ENCODE assay signal across 12 cellular contexts in the genomic region with DNA sequence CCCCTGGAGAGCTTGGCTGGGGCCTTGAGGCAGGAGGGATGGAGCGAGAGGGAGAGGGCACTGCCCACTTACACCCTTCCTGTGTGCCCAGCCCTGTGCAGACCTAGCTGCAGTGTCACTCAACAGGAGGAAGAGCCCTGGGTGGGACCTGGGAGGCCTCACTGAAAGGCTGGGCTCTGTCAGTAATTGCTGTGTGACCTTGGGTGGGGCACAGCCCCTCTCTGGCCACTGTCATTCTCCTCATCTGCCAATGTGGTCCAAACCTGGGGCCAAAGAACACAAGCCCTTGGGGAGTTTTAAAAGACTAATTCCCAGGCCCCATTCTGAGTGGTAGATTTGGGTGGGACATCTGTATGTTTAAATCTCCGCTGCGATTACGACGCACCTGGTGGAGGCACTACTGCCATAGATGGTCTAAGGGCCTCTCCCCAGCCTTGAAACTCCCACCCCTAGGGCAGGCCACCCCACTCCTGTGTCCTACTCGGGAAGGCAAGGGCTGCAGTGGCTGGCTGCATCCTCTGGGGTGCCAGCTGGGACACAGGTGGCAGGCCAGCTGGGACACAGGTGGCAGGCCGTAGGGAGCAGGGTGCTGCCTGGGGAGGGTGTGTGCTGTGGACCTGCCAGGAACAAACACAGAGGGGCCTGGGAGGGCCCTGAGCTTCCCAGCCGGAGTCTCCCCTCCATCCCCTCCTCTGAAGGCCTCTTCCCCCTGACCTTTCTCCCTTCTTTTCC. TPM values are rescaled to one million over a fixed set of nuclear protein-coding genes. Genes with fewer than 3 reads are reported as not detected.
DNase-seq lines count a peak whose midpoint lies in the region; ATAC-seq and TF ChIP-seq lines count a peak whose summit lies in the region.
"Had no signal": no experiment of that assay in that cellular context is flagged by ENCODE, and none has a peak within 500 bp of the region (broad histone marks: within the 10 kb centered on the region; RNA-seq: fewer than 3 reads in every experiment).

No MANE protein-coding gene starts in this region.

- ATAC-seq in stimulated activated naive CD8-positive, alpha-beta T cell treated with anti-CD3 and anti-CD28 coated beads, Interleukin-15, amount 100 ng/mL, for 72 hours = peak; percentile 12
- no peak for ATAC-seq in stimulated activated naive CD8-positive, alpha-beta T cell treated with anti-CD3 and anti-CD28 coated beads, Interleukin-15, Interleukin-2, amounts not matched to agents 100 U/mL and 50 U/mL, for 24 hours
- peak; percentile 13 for ATAC-seq in aorta (ENCODE audit: low FRiP score)

- no peaks in the 10 kb centered on the region for H3K27me3 Mint-ChIP-seq in stimulated activated naive CD8-positive, alpha-beta T cell treated with anti-CD3 and anti-CD28 coated beads, Interleukin-15, amount 100 ng/mL, for 72 hours

- H3K27ac Mint-ChIP-seq in stimulated activated naive CD8-positive, alpha-beta T cell treated with anti-CD3 and anti-CD28 coated beads, Interleukin-15, amount 100 ng/mL, for 72 hours = peak overlapping the region in 1 of 2 donors; percentile 73

- H3K4me1 ChIP-seq in aorta (ENCODE audit: control insufficient read depth in 1 of 2, insufficient read depth in 2 of 2, low read length in 2 of 2) = no peaks in the 10 kb centered on the region

- H3K4me1 Mint-ChIP-seq in stimulated activated naive CD8-positive, alpha-beta T cell treated with anti-CD3 and anti-CD28 coated beads, Interleukin-15, amount 100 ng/mL, for 72 hours = peaks cover 14% of the 10 kb centered on the region

- no peaks in the 10 kb centered on the region for H3K36me3 ChIP-seq in WERI-Rb-1
- no peaks in the 10 kb centered on the region for H3K36me3 ChIP-seq in aorta (ENCODE audit: control insufficient read depth in 1 of 2, insufficient read depth in 2 of 2, low read length in 1 of 2)

- H3K9me3 ChIP-seq in WERI-Rb-1 (ENCODE audit: severe bottlenecking) = no peaks in the 10 kb centered on the region
- no peaks in the 10 kb centered on the region for H3K9me3 ChIP-seq in aorta (ENCODE audit: control insufficient read depth, low read length)

- no peaks in the 10 kb centered on the region for H3K27me3 ChIP-seq in WERI-Rb-1 (ENCODE audit: insufficient read depth, low read depth, severe bottlenecking)
- H3K27me3 ChIP-seq in layer of hippocampus (ENCODE audit: control insufficient read depth, insufficient read depth, low read length) = no peaks in the 10 kb centered on the region
- no peaks in the 10 kb centered on the region for H3K27me3 ChIP-seq in aorta (ENCODE audit: control insufficient read depth in 1 of 2, insufficient read depth in 2 of 2, low read length in 1 of 2)

- peak; percentile 27; the same call in 1 of the 2 replicates for TF ChIP-seq CTCF in WERI-Rb-1 (IDR thresholded peaks at IDR 0.05; ENCODE audit: low read depth, low read length)

- H3K9me3 Mint-ChIP-seq in stimulated activated naive CD8-positive, alpha-beta T cell treated with anti-CD3 and anti-CD28 coated beads, Interleukin-15, amount 100 ng/mL, for 72 hours = no peaks in the 10 kb centered on the region

- intact Hi-C loops in aorta (cut with DNase I) = no loop called here

- no peak for DNase-seq in stimulated activated naive CD8-positive, alpha-beta T cell treated with anti-CD3 and anti-CD28 coated beads, Interleukin-15, amount 100 ng/mL, for 72 hours
- no peak for DNase-seq in stimulated activated naive CD8-positive, alpha-beta T cell treated with anti-CD3 and anti-CD28 coated beads, Interleukin-15, Interleukin-2, amounts not matched to agents 100 U/mL and 50 U/mL, for 24 hours
- DNase-seq in WERI-Rb-1 (peak; percentile 28), aorta (no peak), erythroblast (lab: John Stamatoyannopoulos, UW) (no peak)
- no peak for DNase-seq in stimulated activated CD4-positive, alpha-beta T cell treated with anti-CD3 and anti-CD28 coated beads, Interleukin-15, amount 100 ng/mL, for 24 hours
- no peak for DNase-seq in stimulated activated CD4-positive, alpha-beta T cell treated with anti-CD3 and anti-CD28 coated beads, Interleukin-12 subunit alpha, Interleukin-12 subunit beta, amount 100 ng/mL, for 4 hours
- DNase-seq: activated CD8-positive, alpha-beta memory T cell treated with anti-CD3 and anti-CD28 coated beads, Interleukin-2, amount 50 U/mL, for 4 hours; Karpas-422; left cardiac atrium had no signal

- no peak overlapping the region for H3K4me3 ChIP-seq in WERI-Rb-1 (ENCODE audit: low read depth, low read length)
- H3K4me3 ChIP-seq in aorta (ENCODE audit: low read length in 2 of 2) = no peak overlapping the region

- TF ChIP-seq POLR2A in erythroblast (IDR thresholded peaks at IDR 0.05; ENCODE audit: low read length) = no peak

- H3K27ac ChIP-seq in WERI-Rb-1 (no peak overlapping the region), layer of hippocampus (ENCODE audit: low read depth, low read length) (peak overlapping the region; percentile 74), aorta (ENCODE audit: low read depth in 1 of 2, low read length in 2 of 2) (no peak overlapping the region)

- WGBS in aorta, 2 donors = 89% methylated on average over 7 to 8 of the region's 8 CpGs

- H3K4me3 Mint-ChIP-seq in stimulated activated naive CD8-positive, alpha-beta T cell treated with anti-CD3 and anti-CD28 coated beads, Interleukin-15, amount 100 ng/mL, for 72 hours = no peak overlapping the region

RNA-seq across cellular contexts. Expression of gene SOX10, which starts 12.3 kb away (rescaled TPM):
- 1 to 10 TPM; 2.6 to 5.9 TPM for total RNA-seq in aorta
- under 1 TPM in 1 of 2 donors, not detected in 1; 0.08 TPM for polyA plus RNA-seq in aorta

RNA-seq across cellular contexts. Expression of gene POLR2F, which starts 43.2 kb away (rescaled TPM):
- 10 to 100 TPM; 45.9 to 46.2 TPM for total RNA-seq in aorta
- 100 to 1,000 TPM; 150 to 169 TPM for polyA plus RNA-seq in aorta

RNA-seq across cellular contexts. Expression of gene C22orf23, which starts 43.3 kb away (rescaled TPM):
- not detected for total RNA-seq in aorta
- polyA plus RNA-seq in aorta = under 1 TPM in 1 of 2 donors, not detected in 1; 0.18 TPM
- total RNA-seq: astrocyte had no signal
